In genomic region chr3:59527493-59527892, GRCh38 we compare ENCODE assay signal across 20 cellular contexts.
DNase-seq lines count a peak whose midpoint lies in the region; ATAC-seq lines count a peak whose summit lies in the region.
"Had no signal": no experiment of that assay in that cellular context is flagged by ENCODE, and none has a peak within 500 bp of the region (broad histone marks: within the 10 kb centered on the region; RNA-seq: fewer than 3 reads in every experiment).

No MANE protein-coding gene starts in this region.

- DNase-seq in activated CD4-positive, CD25-positive, alpha-beta regulatory T cell (lab: John Stamatoyannopoulos, UW): no peak
- no peak for DNase-seq in activated T-cell treated with anti-CD3 and anti-CD28 coated beads, Interleukin-2, amount 50 U/mL, for 24 hours
- DNase-seq in activated T-cell treated with anti-CD3 and anti-CD28 coated beads for 4 hours (no peak), H7 (no peak), left lobe of liver (ENCODE audit: low spot score) (no peak)
- DNase-seq in activated naive CD8-positive, alpha-beta T cell treated with anti-CD3 and anti-CD28 coated beads, Interleukin-2, amount 50 U/mL, for 24 hours: no peak
- DNase-seq: BE2C, Calu3, DND-41, H9, NCI-H1048, NCI-H1417, NCI-H1694 treated with DMSO at 0.1 percent for 48 hours, NCI-H2081, NCI-H2227 treated with DMSO at 0.1 percent for 48 hours, NCI-H526 treated with DMSO at 0.1 percent for 48 hours, PC-9 had no signal

- no peaks in the 10 kb centered on the region for H3K36me3 Mint-ChIP-seq in activated T-cell treated with anti-CD3 and anti-CD28 coated beads, Interleukin-2, amount 50 U/mL, for 24 hours (ENCODE audit: low read depth)
- H3K36me3 Mint-ChIP-seq in activated naive CD8-positive, alpha-beta T cell treated with anti-CD3 and anti-CD28 coated beads, Interleukin-2, amount 50 U/mL, for 24 hours (ENCODE audit: low read depth): peaks cover 2% of the 10 kb centered on the region

- H3K4me1 Mint-ChIP-seq in activated T-cell treated with anti-CD3 and anti-CD28 coated beads, Interleukin-2, amount 50 U/mL, for 24 hours (ENCODE audit: low read depth): peaks cover 30% of the 10 kb centered on the region
- H3K4me1 Mint-ChIP-seq in activated naive CD8-positive, alpha-beta T cell treated with anti-CD3 and anti-CD28 coated beads, Interleukin-2, amount 50 U/mL, for 24 hours: peaks cover 17% of the 10 kb centered on the region
- H3K4me1 Mint-ChIP-seq: H9 had no signal

- H3K27me3 Mint-ChIP-seq in activated T-cell treated with anti-CD3 and anti-CD28 coated beads, Interleukin-2, amount 50 U/mL, for 24 hours: no peaks in the 10 kb centered on the region
- no peaks in the 10 kb centered on the region for H3K27me3 Mint-ChIP-seq in activated naive CD8-positive, alpha-beta T cell treated with anti-CD3 and anti-CD28 coated beads, Interleukin-2, amount 50 U/mL, for 24 hours

- H3K27ac Mint-ChIP-seq in activated T-cell treated with anti-CD3 and anti-CD28 coated beads, Interleukin-2, amount 50 U/mL, for 24 hours: peak overlapping the region; percentile 87
- peak overlapping the region; percentile 79 for H3K27ac Mint-ChIP-seq in activated naive CD8-positive, alpha-beta T cell treated with anti-CD3 and anti-CD28 coated beads, Interleukin-2, amount 50 U/mL, for 24 hours
- H3K27ac Mint-ChIP-seq: H9 had no signal

- H3K4me3 Mint-ChIP-seq in activated T-cell treated with anti-CD3 and anti-CD28 coated beads, Interleukin-2, amount 50 U/mL, for 24 hours: no peak overlapping the region
- no peak overlapping the region for H3K4me3 Mint-ChIP-seq in activated naive CD8-positive, alpha-beta T cell treated with anti-CD3 and anti-CD28 coated beads, Interleukin-2, amount 50 U/mL, for 24 hours
- H3K4me3 Mint-ChIP-seq: H9 had no signal

- no peak overlapping the region for H3K4me3 ChIP-seq in H7 (ENCODE audit: insufficient read depth, low read depth, low read length)
- H3K4me3 ChIP-seq: PC-9 had no signal

- ATAC-seq in activated CD4-positive, CD25-positive, alpha-beta regulatory T cell treated with anti-CD3 and anti-CD28 coated beads, Interleukin-2, amount 50 U/mL, for 24 hours: peak; percentile 44 to 57
- ATAC-seq in GM18868 (IDR thresholded peaks at IDR 0.05; ENCODE audit: unreplicated experiment): peak; percentile 11
- peak; percentile 71 for ATAC-seq in activated naive CD8-positive, alpha-beta T cell treated with anti-CD3 and anti-CD28 coated beads, Interleukin-2, amount 50 U/mL, for 24 hours
- no peak for ATAC-seq in left lobe of liver
- ATAC-seq: Right ventricle myocardium inferior had no signal

- H3K27me3 ChIP-seq in H7 (ENCODE audit: control insufficient read depth, insufficient read depth, low read length): no peaks in the 10 kb centered on the region
- H3K27me3 ChIP-seq: BE2C had no signal

- H3K36me3 ChIP-seq in H7 (replicated peaks; ENCODE audit: control insufficient read depth, insufficient read depth, low read length): no peaks in the 10 kb centered on the region
- H3K36me3 ChIP-seq: BE2C had no signal

- H3K9me3 Mint-ChIP-seq in activated T-cell treated with anti-CD3 and anti-CD28 coated beads, Interleukin-2, amount 50 U/mL, for 24 hours: no peaks in the 10 kb centered on the region
- H3K9me3 Mint-ChIP-seq in activated naive CD8-positive, alpha-beta T cell treated with anti-CD3 and anti-CD28 coated beads, Interleukin-2, amount 50 U/mL, for 24 hours: peaks cover 23% of the 10 kb centered on the region
- H3K9me3 Mint-ChIP-seq: H9 had no signal
